Comparison of ENCODE assay signal across 15 cellular contexts in the genomic region with DNA sequence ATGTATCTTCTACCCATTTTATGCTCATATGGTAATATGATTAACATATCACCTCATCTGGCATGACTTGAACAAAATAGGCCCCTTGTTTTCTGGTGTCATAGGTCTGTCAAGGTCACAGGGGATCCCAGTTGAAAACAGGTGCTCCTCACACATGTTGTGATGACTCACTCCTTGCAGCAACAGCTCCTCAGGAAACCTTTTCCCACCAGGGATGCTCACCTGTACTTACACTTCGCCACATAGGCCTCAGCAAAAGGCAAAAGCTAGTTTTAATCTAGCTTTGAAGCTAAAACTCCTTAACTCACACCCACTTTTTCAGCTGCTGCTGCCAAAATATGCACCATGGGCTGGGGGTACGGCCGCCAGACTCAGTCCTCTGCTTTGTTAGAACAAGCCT.
DNase-seq lines count a peak whose midpoint lies in the region; ATAC-seq and TF ChIP-seq lines count a peak whose summit lies in the region.
"Had no signal": no experiment of that assay in that cellular context is flagged by ENCODE, and none has a peak within 500 bp of the region (broad histone marks: within the 10 kb centered on the region; RNA-seq: fewer than 3 reads in every experiment).

No MANE protein-coding gene starts in this region.

- no peaks in the 10 kb centered on the region for H3K36me3 ChIP-seq in endodermal cell (ENCODE audit: control insufficient read depth, insufficient read depth, low read length)
- H3K36me3 ChIP-seq: BE2C had no signal

- no peaks in the 10 kb centered on the region for H3K4me1 ChIP-seq in endodermal cell (ENCODE audit: control insufficient read depth, insufficient read depth, low read length)
- H3K4me1 ChIP-seq: BE2C had no signal

- DNase-seq in NCI-H345 (lab: John Stamatoyannopoulos, UW) (peak; percentile 18), NCI-H345 treated with DMSO at 0.1 percent for 48 hours (lab: John Stamatoyannopoulos, UW; ENCODE audit: unreplicated experiment) (no peak), NCI-H146 (lab: John Stamatoyannopoulos, UW) (peak; percentile 48), endodermal cell (peak; percentile 66), progenitor cell of endocrine pancreas (ENCODE audit: low spot score, unreplicated experiment) (no peak), SKM-1 (lab: John Stamatoyannopoulos, UW; ENCODE audit: unreplicated experiment) (no peak), kidney glomerular epithelial cell (lab: John Stamatoyannopoulos, UW) (no peak)
- DNase-seq: BE2C; CD4-positive, alpha-beta memory T cell; COR-L47; DND-41; GDM1 had no signal

- H3K27me3 ChIP-seq in endodermal cell (ENCODE audit: control insufficient read depth, insufficient read depth, low read length, poor library complexity, severe bottlenecking): no peaks in the 10 kb centered on the region

- H3K9me3 Mint-ChIP-seq in endodermal cell: no peaks in the 10 kb centered on the region
- H3K9me3 Mint-ChIP-seq in progenitor cell of endocrine pancreas (ENCODE audit: low read depth): no peaks in the 10 kb centered on the region

- peaks cover 6% of the 10 kb centered on the region for H3K27me3 Mint-ChIP-seq in endodermal cell (ENCODE audit: insufficient read depth)
- H3K27me3 Mint-ChIP-seq in progenitor cell of endocrine pancreas: peaks cover 3% of the 10 kb centered on the region

- H3K36me3 Mint-ChIP-seq in endodermal cell (ENCODE audit: low read depth) (no peaks in the 10 kb centered on the region), progenitor cell of endocrine pancreas (ENCODE audit: insufficient read depth) (no peaks in the 10 kb centered on the region)
- H3K36me3 Mint-ChIP-seq: CD4-positive, alpha-beta memory T cell had no signal

- H3K27ac ChIP-seq in endodermal cell (ENCODE audit: low read depth, low read length): no peak overlapping the region
- H3K27ac ChIP-seq: C4-2B had no signal

- ATAC-seq in HG02623 (IDR thresholded peaks at IDR 0.05; ENCODE audit: unreplicated experiment): no peak
- ATAC-seq: HCT116 had no signal

- no peak overlapping the region for H3K9ac ChIP-seq in endodermal cell (ENCODE audit: extremely low read depth, low read length, poor library complexity, severe bottlenecking)

- no peak overlapping the region for H3K27ac Mint-ChIP-seq in endodermal cell
- H3K27ac Mint-ChIP-seq in progenitor cell of endocrine pancreas: peak overlapping the region; percentile 38
- H3K27ac Mint-ChIP-seq: CD4-positive, alpha-beta memory T cell had no signal

- H3K9me3 ChIP-seq in endodermal cell (ENCODE audit: control insufficient read depth, low read length): no peaks in the 10 kb centered on the region
- H3K9me3 ChIP-seq: BE2C had no signal

- no peak overlapping the region for H3K4me3 Mint-ChIP-seq in endodermal cell
- no peak overlapping the region for H3K4me3 Mint-ChIP-seq in progenitor cell of endocrine pancreas (ENCODE audit: low read depth)
- H3K4me3 Mint-ChIP-seq: CD4-positive, alpha-beta memory T cell had no signal

- TF ChIP-seq CTCF in endodermal cell (conservative IDR thresholded peaks at IDR 0.05) (no peak), progenitor cell of endocrine pancreas (IDR thresholded peaks at IDR 0.05; ENCODE audit: unreplicated experiment) (no peak)

- H3K4me1 Mint-ChIP-seq in endodermal cell (peaks cover 9% of the 10 kb centered on the region), progenitor cell of endocrine pancreas (ENCODE audit: low read depth) (peaks cover 8% of the 10 kb centered on the region)
- H3K4me1 Mint-ChIP-seq: CD4-positive, alpha-beta memory T cell had no signal

- 85 to 89% methylated on average over 3 of the region's 3 CpGs for WGBS in endodermal cell (ENCODE audit: insufficient coverage in 1 of 2, insufficient read length in 1 of 2), 2 experiments

- no peak overlapping the region for H3K4me3 ChIP-seq in endodermal cell (ENCODE audit: low read length)

Comparison
In these comparisons a context has a peak if more than half of its experiments do, and no peak if none do; other contexts are left out.
1. DNase-seq: peak in NCI-H345 (single experiment), NCI-H146 (single experiment) and endodermal cell (single experiment); none in NCI-H345 treated with DMSO at 0.1 percent for 48 hours (single experiment), progenitor cell of endocrine pancreas (single experiment), SKM-1 (single experiment) and kidney glomerular epithelial cell (single experiment).